In genomic region chr19:12696366-12697335, GRCh38 we compare ENCODE assay signal across 1 cellular context.
A peak's percentile ranks its signal among the peaks of the same experiment; 100 is the strongest.
TF ChIP-seq lines count a peak whose summit lies in the region.

Gene FBXW9 (minus strand): TSS chr19:12696631. CDS start chr19:12696581, 50 bp downstream.

TF ChIP-seq in K562, 482 proteins besides CTCF, POLR2A, EP300 and RAD21 (continued from another document and continues in another):
- no peak for TF ChIP-seq ELK3 (CRISPR knock-in tag; IDR thresholded peaks at IDR 0.05)
- no peak for TF ChIP-seq HDAC3 (IDR thresholded peaks at IDR 0.05; ENCODE audit: borderline replicate concordance, partially characterized antibody)
- 0 out of 2 replicates have a peak, but pooled peaks have one; percentile 10 for TF ChIP-seq ZNF282 (CRISPR knock-in tag; IDR thresholded peaks at IDR 0.05)
- no peak for TF ChIP-seq ZNF695 (CRISPR knock-in tag; IDR thresholded peaks at IDR 0.05)
- no peak for TF ChIP-seq TARDBP (IDR thresholded peaks at IDR 0.05)
- peak; percentile 64; the same call in 1 of the 2 replicates for TF ChIP-seq TFAP4 (CRISPR knock-in tag; IDR thresholded peaks at IDR 0.05; ENCODE audit: borderline replicate concordance)
- no peak for TF ChIP-seq NFATC3 (IDR thresholded peaks at IDR 0.05)
- 0 out of 2 replicates have a peak, but pooled peaks have one; percentile 7 for TF ChIP-seq ATF3 (IDR thresholded peaks at IDR 0.05)
- no peak for TF ChIP-seq ATF3 (CRISPR knock-in tag; conservative IDR thresholded peaks at IDR 0.05)
- TF ChIP-seq ZBTB12 (CRISPR knock-in tag; IDR thresholded peaks at IDR 0.05): peak; percentile 94
- TF ChIP-seq RFX1 (IDR thresholded peaks at IDR 0.05): peak; percentile 94
- no peak for TF ChIP-seq NFYB (IDR thresholded peaks at IDR 0.05; ENCODE audit: extremely low read depth, insufficient read length)
- peak; percentile 93 for TF ChIP-seq ATF1 (CRISPR knock-in tag; IDR thresholded peaks at IDR 0.05)
- peak; percentile 99 for TF ChIP-seq ATF1 (tag; IDR thresholded peaks at IDR 0.05)
- peak; percentile 87 for TF ChIP-seq HCFC1 (IDR thresholded peaks at IDR 0.05; ENCODE audit: low read depth, low read length)
- peak; percentile 89 for TF ChIP-seq RBBP5 (IDR thresholded peaks at IDR 0.05; ENCODE audit: borderline replicate concordance, insufficient read depth, low read length, poor library complexity, severe bottlenecking)
- TF ChIP-seq BMI1 (IDR thresholded peaks at IDR 0.05; ENCODE audit: low read length): peak; percentile 68; the same call in 1 of the 2 replicates
- no peak for TF ChIP-seq ZSCAN29 (IDR thresholded peaks at IDR 0.05)
- peak; percentile 55 for TF ChIP-seq KDM5B (IDR thresholded peaks at IDR 0.05; ENCODE audit: insufficient replicate concordance, low read depth, low read length)
- TF ChIP-seq E2F5 (CRISPR knock-in tag; IDR thresholded peaks at IDR 0.05): peak; percentile 77; the same call in 1 of the 2 replicates
- peak in 1 of 2 experiments; percentile 37; a peak in 1 of 4 replicates for TF ChIP-seq KDM4B (IDR thresholded peaks at IDR 0.05; ENCODE audit: borderline replicate concordance in 2 of 2, low read depth in 1 of 2)
- no peak for TF ChIP-seq STAT5B (CRISPR knock-in tag; IDR thresholded peaks at IDR 0.05)
- TF ChIP-seq FOS (IDR thresholded peaks at IDR 0.05; ENCODE audit: extremely low read depth, insufficient read length): no peak
- TF ChIP-seq MYNN (IDR thresholded peaks at IDR 0.05): 0 out of 2 replicates have a peak, but pooled peaks have one; percentile 35
- no peak for TF ChIP-seq MYNN (CRISPR knock-in tag; IDR thresholded peaks at IDR 0.05)
- 0 out of 2 replicates have a peak, but pooled peaks have one; percentile 53 for TF ChIP-seq SP1 (CRISPR knock-in tag; IDR thresholded peaks at IDR 0.05)
- no peak for TF ChIP-seq WHSC1 (IDR thresholded peaks at IDR 0.05; ENCODE audit: low read length)
- no peak for TF ChIP-seq CHD7 (IDR thresholded peaks at IDR 0.05; ENCODE audit: low read depth, low read length)
- no peak for TF ChIP-seq NFIC (IDR thresholded peaks at IDR 0.05)
- TF ChIP-seq PML (IDR thresholded peaks at IDR 0.05; ENCODE audit: low read length): peak; percentile 61; the same call in 1 of the 2 replicates
- TF ChIP-seq ADNP (tag; IDR thresholded peaks at IDR 0.05): peak; percentile 52; the same call in 1 of the 2 replicates
- TF ChIP-seq TAF1 (IDR thresholded peaks at IDR 0.05; ENCODE audit: control insufficient read depth, extremely low read depth, insufficient read depth, low read length, severe bottlenecking): peak; percentile 17
- peak; percentile 79 for TF ChIP-seq MXD1 (CRISPR knock-in tag; IDR thresholded peaks at IDR 0.05; ENCODE audit: borderline replicate concordance, poor library complexity, severe bottlenecking)
- no peak for TF ChIP-seq ARHGAP35 (IDR thresholded peaks at IDR 0.05; ENCODE audit: partially characterized antibody)
- peak; percentile 23; the same call in 1 of the 2 replicates for TF ChIP-seq CTBP1 (IDR thresholded peaks at IDR 0.05; ENCODE audit: borderline replicate concordance)
- peak; percentile 59; the same call in 1 of the 2 replicates for TF ChIP-seq KLF1 (tag; IDR thresholded peaks at IDR 0.05)
- TF ChIP-seq NUFIP1 (IDR thresholded peaks at IDR 0.05; ENCODE audit: partially characterized antibody): no peak
- TF ChIP-seq HNRNPUL1 (IDR thresholded peaks at IDR 0.05; ENCODE audit: low read length): 0 out of 2 replicates have a peak, but pooled peaks have one; percentile 60
- TF ChIP-seq SREBF1 (IDR thresholded peaks at IDR 0.05; ENCODE audit: borderline replicate concordance, low read depth, low read length): no peak
- no peak for TF ChIP-seq TRIM24 (IDR thresholded peaks at IDR 0.05)
- peak; percentile 86 for TF ChIP-seq E2F8 (IDR thresholded peaks at IDR 0.05; ENCODE audit: low read depth, partially characterized antibody)
- peak; percentile 98 for TF ChIP-seq GABPA (tag; conservative IDR thresholded peaks at IDR 0.05; ENCODE audit: low read depth)
- no peak for TF ChIP-seq ZNF175 (CRISPR knock-in tag; IDR thresholded peaks at IDR 0.05; ENCODE audit: low read depth)
- peak; percentile 53; the same call in 1 of the 2 replicates for TF ChIP-seq FOXJ2 (tag; IDR thresholded peaks at IDR 0.05)
- 0 out of 2 replicates have a peak, but pooled peaks have one; percentile 10 for TF ChIP-seq XRCC5 (IDR thresholded peaks at IDR 0.05; ENCODE audit: low read depth, low read length)
- no peak for TF ChIP-seq SLC30A9 (CRISPR knock-in tag; IDR thresholded peaks at IDR 0.05)
- TF ChIP-seq HDAC8 (tag; IDR thresholded peaks at IDR 0.05): no peak
